ENCODE assay signal across 1 cellular context in genomic region chr2:231065966-231066365, GRCh38.
TF ChIP-seq lines count a peak whose summit lies in the region.

No MANE protein-coding gene starts in this region.

TF ChIP-seq in HepG2, 621 proteins besides CTCF, POLR2A, EP300 and RAD21 (continued from another document and continues in another):
- TF ChIP-seq CBX5 (CRISPR knock-in tag; IDR thresholded peaks at IDR 0.05; ENCODE audit: borderline replicate concordance) (no peak), ZNF460 (CRISPR knock-in tag; IDR thresholded peaks at IDR 0.05; ENCODE audit: borderline replicate concordance) (no peak), ZNF577 (CRISPR knock-in tag; IDR thresholded peaks at IDR 0.05; ENCODE audit: borderline replicate concordance, low read depth) (no peak), ZNF512 (CRISPR knock-in tag; IDR thresholded peaks at IDR 0.05) (no peak), ZNF296 (CRISPR knock-in tag; conservative IDR thresholded peaks at IDR 0.05) (no peak), SPEN (CRISPR knock-in tag; IDR thresholded peaks at IDR 0.05; ENCODE audit: low read depth) (no peak), POLR2AphosphoS2 (IDR thresholded peaks at IDR 0.05; ENCODE audit: low read depth, low read length) (no peak), ZSCAN31 (CRISPR knock-in tag; IDR thresholded peaks at IDR 0.05; ENCODE audit: low read depth) (no peak), ATF2 (CRISPR knock-in tag; IDR thresholded peaks at IDR 0.05) (peak; percentile 92), REST (IDR thresholded peaks at IDR 0.05; ENCODE audit: borderline replicate concordance in 1 of 2, low read depth in 1 of 2, low read length in 2 of 2) (no peak), PTBP1 (IDR thresholded peaks at IDR 0.05; ENCODE audit: low read depth, low read length, poor library complexity, severe bottlenecking) (no peak), SOX13 (IDR thresholded peaks at IDR 0.05) (no peak), SOX13 (CRISPR knock-in tag; conservative IDR thresholded peaks at IDR 0.05 in 1 of 2, IDR thresholded peaks at IDR 0.05 in 1 of 2) (peak in 1 of 2 experiments; percentile 63; a peak in 1 of 4 replicates), SMAD1 (CRISPR knock-in tag; IDR thresholded peaks at IDR 0.05; ENCODE audit: borderline replicate concordance, low read depth) (no peak), KMT2B (CRISPR knock-in tag; IDR thresholded peaks at IDR 0.05) (no peak), ZBTB2 (CRISPR knock-in tag; IDR thresholded peaks at IDR 0.05; ENCODE audit: low read depth) (no peak), ZNF720 (CRISPR knock-in tag; IDR thresholded peaks at IDR 0.05) (no peak), HDAC2 (CRISPR knock-in tag; IDR thresholded peaks at IDR 0.05) (peak; percentile 66), POLR2AphosphoS5 (IDR thresholded peaks at IDR 0.05; ENCODE audit: low read depth, low read length) (no peak), NCOA5 (CRISPR knock-in tag; IDR thresholded peaks at IDR 0.05) (no peak), ZNF687 (CRISPR knock-in tag; IDR thresholded peaks at IDR 0.05) (no peak), ZMYM2 (CRISPR knock-in tag; IDR thresholded peaks at IDR 0.05) (no peak), CEBPB (IDR thresholded peaks at IDR 0.05; ENCODE audit: borderline replicate concordance, low read depth, low read length) (peak; percentile 91), KDM5B (CRISPR knock-in tag; IDR thresholded peaks at IDR 0.05; ENCODE audit: borderline replicate concordance) (no peak), ZEB1 (IDR thresholded peaks at IDR 0.05; ENCODE audit: insufficient replicate concordance, low read depth) (no peak), YEATS2 (CRISPR knock-in tag; IDR thresholded peaks at IDR 0.05; ENCODE audit: borderline replicate concordance) (peak; percentile 28; the same call in 1 of the 2 replicates), RBAK (CRISPR knock-in tag; IDR thresholded peaks at IDR 0.05) (no peak), PHF21A (CRISPR knock-in tag; IDR thresholded peaks at IDR 0.05) (no peak), PAWR (CRISPR knock-in tag; IDR thresholded peaks at IDR 0.05; ENCODE audit: borderline replicate concordance) (no peak), PBX3 (CRISPR knock-in tag; IDR thresholded peaks at IDR 0.05; ENCODE audit: borderline replicate concordance) (no peak), ZNF766 (CRISPR knock-in tag; IDR thresholded peaks at IDR 0.05; ENCODE audit: borderline replicate concordance) (no peak), ZFP36L1 (CRISPR knock-in tag; IDR thresholded peaks at IDR 0.05) (peak; percentile 40; the same call in 1 of the 2 replicates), GTF3A (CRISPR knock-in tag; conservative IDR thresholded peaks at IDR 0.05) (no peak), KLF16 (CRISPR knock-in tag; IDR thresholded peaks at IDR 0.05) (peak in 1 of 2 experiments; percentile 63; a peak in 1 of 4 replicates), ZMAT3 (CRISPR knock-in tag; conservative IDR thresholded peaks at IDR 0.05) (no peak), MBNL3 (CRISPR knock-in tag; conservative IDR thresholded peaks at IDR 0.05) (no peak)
- TF ChIP-seq, protein P1, sequence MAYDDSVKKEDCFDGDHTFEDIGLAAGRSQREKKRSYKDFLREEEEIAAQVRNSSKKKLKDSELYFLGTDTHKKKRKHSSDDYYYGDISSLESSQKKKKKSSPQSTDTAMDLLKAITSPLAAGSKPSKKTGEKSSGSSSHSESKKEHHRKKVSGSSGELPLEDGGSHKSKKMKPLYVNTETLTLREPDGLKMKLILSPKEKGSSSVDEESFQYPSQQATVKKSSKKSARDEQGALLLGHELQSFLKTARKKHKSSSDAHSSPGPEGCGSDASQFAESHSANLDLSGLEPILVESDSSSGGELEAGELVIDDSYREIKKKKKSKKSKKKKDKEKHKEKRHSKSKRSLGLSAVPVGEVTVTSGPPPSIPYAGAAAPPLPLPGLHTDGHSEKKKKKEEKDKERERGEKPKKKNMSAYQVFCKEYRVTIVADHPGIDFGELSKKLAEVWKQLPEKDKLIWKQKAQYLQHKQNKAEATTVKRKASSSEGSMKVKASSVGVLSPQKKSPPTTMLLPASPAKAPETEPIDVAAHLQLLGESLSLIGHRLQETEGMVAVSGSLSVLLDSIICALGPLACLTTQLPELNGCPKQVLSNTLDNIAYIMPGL (CRISPR knock-in tag; IDR thresholded peaks at IDR 0.05; ENCODE audit: borderline replicate concordance in 1 of 2, low read depth in 1 of 2): peak in 1 of 2 experiments; percentile 36; a peak in 1 of 4 replicates
- TF ChIP-seq, protein P2, sequence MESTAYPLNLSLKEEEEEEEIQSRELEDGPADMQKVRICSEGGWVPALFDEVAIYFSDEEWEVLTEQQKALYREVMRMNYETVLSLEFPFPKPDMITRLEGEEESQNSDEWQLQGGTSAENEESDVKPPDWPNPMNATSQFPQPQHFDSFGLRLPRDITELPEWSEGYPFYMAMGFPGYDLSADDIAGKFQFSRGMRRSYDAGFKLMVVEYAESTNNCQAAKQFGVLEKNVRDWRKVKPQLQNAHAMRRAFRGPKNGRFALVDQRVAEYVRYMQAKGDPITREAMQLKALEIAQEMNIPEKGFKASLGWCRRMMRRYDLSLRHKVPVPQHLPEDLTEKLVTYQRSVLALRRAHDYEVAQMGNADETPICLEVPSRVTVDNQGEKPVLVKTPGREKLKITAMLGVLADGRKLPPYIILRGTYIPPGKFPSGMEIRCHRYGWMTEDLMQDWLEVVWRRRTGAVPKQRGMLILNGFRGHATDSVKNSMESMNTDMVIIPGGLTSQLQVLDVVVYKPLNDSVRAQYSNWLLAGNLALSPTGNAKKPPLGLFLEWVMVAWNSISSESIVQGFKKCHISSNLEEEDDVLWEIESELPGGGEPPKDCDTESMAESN (CRISPR knock-in tag; conservative IDR thresholded peaks at IDR 0.05): no peak
- TF ChIP-seq, protein P3, sequence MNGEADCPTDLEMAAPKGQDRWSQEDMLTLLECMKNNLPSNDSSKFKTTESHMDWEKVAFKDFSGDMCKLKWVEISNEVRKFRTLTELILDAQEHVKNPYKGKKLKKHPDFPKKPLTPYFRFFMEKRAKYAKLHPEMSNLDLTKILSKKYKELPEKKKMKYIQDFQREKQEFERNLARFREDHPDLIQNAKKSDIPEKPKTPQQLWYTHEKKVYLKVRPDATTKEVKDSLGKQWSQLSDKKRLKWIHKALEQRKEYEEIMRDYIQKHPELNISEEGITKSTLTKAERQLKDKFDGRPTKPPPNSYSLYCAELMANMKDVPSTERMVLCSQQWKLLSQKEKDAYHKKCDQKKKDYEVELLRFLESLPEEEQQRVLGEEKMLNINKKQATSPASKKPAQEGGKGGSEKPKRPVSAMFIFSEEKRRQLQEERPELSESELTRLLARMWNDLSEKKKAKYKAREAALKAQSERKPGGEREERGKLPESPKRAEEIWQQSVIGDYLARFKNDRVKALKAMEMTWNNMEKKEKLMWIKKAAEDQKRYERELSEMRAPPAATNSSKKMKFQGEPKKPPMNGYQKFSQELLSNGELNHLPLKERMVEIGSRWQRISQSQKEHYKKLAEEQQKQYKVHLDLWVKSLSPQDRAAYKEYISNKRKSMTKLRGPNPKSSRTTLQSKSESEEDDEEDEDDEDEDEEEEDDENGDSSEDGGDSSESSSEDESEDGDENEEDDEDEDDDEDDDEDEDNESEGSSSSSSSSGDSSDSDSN (CRISPR knock-in tag; IDR thresholded peaks at IDR 0.05): no peak
